In genomic region chr19:55257461-55258411, GRCh38 we compare ENCODE assay signal across 8 cellular contexts. TPM values are rescaled to one million over a fixed set of nuclear protein-coding genes. Genes with fewer than 3 reads are reported as not detected.
A peak's percentile ranks its signal among the peaks of the same experiment; 100 is the strongest.
DNase-seq lines count a peak whose midpoint lies in the region; TF ChIP-seq lines count a peak whose summit lies in the region.

No MANE protein-coding gene starts in this region.

- H3K36me3 ChIP-seq in iPS-18a (ENCODE audit: control insufficient read depth, low read depth, low read length) (no peaks in the 10 kb centered on the region), smooth muscle cell (ENCODE audit: low read depth) (no peaks in the 10 kb centered on the region)

- H3K27me3 ChIP-seq in iPS-18a (ENCODE audit: control insufficient read depth, insufficient read depth, low read length) (no peaks in the 10 kb centered on the region), smooth muscle cell (ENCODE audit: low read depth) (no peaks in the 10 kb centered on the region)

- no peak overlapping the region for H3K27ac ChIP-seq in iPS-18a (ENCODE audit: low read length)
- peak overlapping the region; percentile 55 for H3K27ac ChIP-seq in smooth muscle cell (ENCODE audit: low read depth)

- peak overlapping the region; percentile 100 for H3K4me2 ChIP-seq in smooth muscle cell

- peaks cover 12% of the 10 kb centered on the region for H3K4me1 ChIP-seq in iPS-18a (ENCODE audit: control insufficient read depth, low read depth, low read length)
- H3K4me1 ChIP-seq in smooth muscle cell (ENCODE audit: low read depth), result peaks cover 33% of the 10 kb centered on the region

- no peak for TF ChIP-seq CTCF in smooth muscle cell (IDR thresholded peaks at IDR 0.05; ENCODE audit: borderline replicate concordance, insufficient read depth, poor library complexity, severe bottlenecking)

- H3K27ac Mint-ChIP-seq in activated T-helper 2 cell treated with anti-CD3 and anti-CD28 coated beads, Interferon-gamma antibody, Interleukin-2, Interleukin-4, amounts not matched to agents 10 μg/mL and 5 μg/mL and 100 μg/mL, durations not matched to agents 14 hours and 24 hours and 36 hours, result peak overlapping the region; percentile 94

- H3K4me3 Mint-ChIP-seq in activated T-helper 2 cell treated with anti-CD3 and anti-CD28 coated beads, Interferon-gamma antibody, Interleukin-2, Interleukin-4, amounts not matched to agents 10 μg/mL and 5 μg/mL and 100 μg/mL, durations not matched to agents 14 hours and 24 hours and 36 hours (ENCODE audit: low read depth), result peak overlapping the region; percentile 92

- peaks cover 16% of the 10 kb centered on the region for H3F3A ChIP-seq in smooth muscle cell (ENCODE audit: low read depth)

- H3K36me3 Mint-ChIP-seq in activated T-helper 2 cell treated with anti-CD3 and anti-CD28 coated beads, Interferon-gamma antibody, Interleukin-2, Interleukin-4, amounts not matched to agents 10 μg/mL and 5 μg/mL and 100 μg/mL, durations not matched to agents 14 hours and 24 hours and 36 hours (ENCODE audit: low read depth), result peaks cover 46% of the 10 kb centered on the region

- WGBS in smooth muscle cell (ENCODE audit: low lambda C conversion rate), result 14% methylated on average over 32 of the region's 49 CpGs

- H2AFZ ChIP-seq in smooth muscle cell (ENCODE audit: low read depth), result no peak overlapping the region

- H3K9me3 ChIP-seq in iPS-18a (ENCODE audit: control insufficient read depth, low read depth, low read length) (no peaks in the 10 kb centered on the region), smooth muscle cell (replicated peaks; ENCODE audit: low read depth) (no peaks in the 10 kb centered on the region)

- H3K79me2 ChIP-seq in smooth muscle cell (ENCODE audit: low read depth), result peaks cover 55% of the 10 kb centered on the region

- H3K9me3 Mint-ChIP-seq in activated T-helper 2 cell treated with anti-CD3 and anti-CD28 coated beads, Interferon-gamma antibody, Interleukin-2, Interleukin-4, amounts not matched to agents 10 μg/mL and 5 μg/mL and 100 μg/mL, durations not matched to agents 14 hours and 24 hours and 36 hours, result no peaks in the 10 kb centered on the region

- H3K9ac ChIP-seq in iPS-18a (ENCODE audit: low read length) (peak overlapping the region; percentile 48), smooth muscle cell (ENCODE audit: low read depth) (peak overlapping the region; percentile 77)

- peaks cover 55% of the 10 kb centered on the region for H4K20me1 ChIP-seq in smooth muscle cell (ENCODE audit: low read depth)

- intact Hi-C loops in activated T-helper 2 cell treated with anti-CD3 and anti-CD28 coated beads, Interferon-gamma antibody, Interleukin-2, Interleukin-4, amounts not matched to agents 10 μg/mL and 5 μg/mL and 100 μg/mL, durations not matched to agents 14 hours and 24 hours and 36 hours (cut with micrococcal nuclease), result loop anchor here (2.0 to 10.0 kb wide), 5 partner anchors 80 to 1053 kb away; partner anchors contain the start of genes CCDC106, PPP1R12C, RPS9 and ZNF580

- DNase-seq in M059J (ENCODE audit: low read depth), result peak; percentile 18
- DNase-seq in activated T-helper 2 cell treated with anti-CD3 and anti-CD28 coated beads, Interferon-gamma antibody, Interleukin-2, Interleukin-4, amounts not matched to agents 10 μg/mL and 5 μg/mL and 100 μg/mL, durations not matched to agents 14 hours and 24 hours and 36 hours (ENCODE audit: low spot score), result no peak
- DNase-seq in smooth muscle cell (lab: John Stamatoyannopoulos, UW; ENCODE audit: unreplicated experiment), result no peak
- no peak for DNase-seq in GOT3 (lab: John Stamatoyannopoulos, UW)
- DNase-seq in NCI-H2196 treated with DMSO at 0.1 percent for 48 hours (lab: John Stamatoyannopoulos, UW; ENCODE audit: unreplicated experiment), result no peak
- DNase-seq in amniotic stem cell (lab: John Stamatoyannopoulos, UW), result no peak

- peaks cover 55% of the 10 kb centered on the region for H3K4me1 Mint-ChIP-seq in activated T-helper 2 cell treated with anti-CD3 and anti-CD28 coated beads, Interferon-gamma antibody, Interleukin-2, Interleukin-4, amounts not matched to agents 10 μg/mL and 5 μg/mL and 100 μg/mL, durations not matched to agents 14 hours and 24 hours and 36 hours (ENCODE audit: low read depth)

- peak overlapping the region; percentile 92 for H3K4me3 ChIP-seq in GM08714 (ENCODE audit: low read length)
- peak overlapping the region; percentile 79 for H3K4me3 ChIP-seq in iPS-18a (ENCODE audit: low read length)
- H3K4me3 ChIP-seq in smooth muscle cell, result peak overlapping the region; percentile 90

- no peaks in the 10 kb centered on the region for H3K27me3 Mint-ChIP-seq in activated T-helper 2 cell treated with anti-CD3 and anti-CD28 coated beads, Interferon-gamma antibody, Interleukin-2, Interleukin-4, amounts not matched to agents 10 μg/mL and 5 μg/mL and 100 μg/mL, durations not matched to agents 14 hours and 24 hours and 36 hours (ENCODE audit: low read depth)

RNA-seq across cellular contexts. Expression of gene PPP6R1, which starts 1.1 kb away (rescaled TPM):
- 23.9 and 48.8 TPM in 2 replicates for total RNA-seq in M059J (2014; rRNA removed; shearing (Covaris generic))
- 180 and 183 TPM in 2 replicates for total RNA-seq in activated T-helper 2 cell treated with anti-CD3 and anti-CD28 coated beads, Interferon-gamma antibody, Interleukin-2, Interleukin-4, amounts not matched to agents 10 μg/mL and 5 μg/mL and 100 μg/mL, durations not matched to agents 14 hours and 24 hours and 36 hours
- 26.7 and 31.1 TPM in 2 replicates for total RNA-seq in smooth muscle cell
- 58.0 and 59.9 TPM in 2 replicates for polyA plus RNA-seq in smooth muscle cell

RNA-seq across cellular contexts. Expression of gene HSPBP1, which starts 22.2 kb away (rescaled TPM):
- total RNA-seq in M059J (2014; rRNA removed; shearing (Covaris generic)), result 25.5 and 37.2 TPM in 2 replicates
- total RNA-seq in activated T-helper 2 cell treated with anti-CD3 and anti-CD28 coated beads, Interferon-gamma antibody, Interleukin-2, Interleukin-4, amounts not matched to agents 10 μg/mL and 5 μg/mL and 100 μg/mL, durations not matched to agents 14 hours and 24 hours and 36 hours, result 59.0 and 59.3 TPM in 2 replicates
- total RNA-seq in smooth muscle cell, result 21.5 and 22.1 TPM in 2 replicates
- 66.5 and 80.0 TPM in 2 replicates for polyA plus RNA-seq in smooth muscle cell

RNA-seq across cellular contexts. Expression of gene BRSK1, which starts 26.1 kb away (rescaled TPM):
- 0.17 and 2.7 TPM in 2 replicates for total RNA-seq in M059J (2014; rRNA removed; shearing (Covaris generic))
- total RNA-seq in activated T-helper 2 cell treated with anti-CD3 and anti-CD28 coated beads, Interferon-gamma antibody, Interleukin-2, Interleukin-4, amounts not matched to agents 10 μg/mL and 5 μg/mL and 100 μg/mL, durations not matched to agents 14 hours and 24 hours and 36 hours, result 5.8 and 6.0 TPM in 2 replicates
- total RNA-seq in smooth muscle cell, result 5.0 and 10.4 TPM in 2 replicates
- 3.0 and 3.3 TPM in 2 replicates for polyA plus RNA-seq in smooth muscle cell

RNA-seq across cellular contexts. Expression of gene TMEM86B, which starts 29.2 kb away (rescaled TPM):
- 1.2 and 1.7 TPM in 2 replicates for total RNA-seq in M059J (2014; rRNA removed; shearing (Covaris generic))
- 6.0 and 6.7 TPM in 2 replicates for total RNA-seq in activated T-helper 2 cell treated with anti-CD3 and anti-CD28 coated beads, Interferon-gamma antibody, Interleukin-2, Interleukin-4, amounts not matched to agents 10 μg/mL and 5 μg/mL and 100 μg/mL, durations not matched to agents 14 hours and 24 hours and 36 hours
- 1.7 and 2.1 TPM in 2 replicates for total RNA-seq in smooth muscle cell
- polyA plus RNA-seq in smooth muscle cell, result 2.6 and 3.3 TPM in 2 replicates

RNA-seq across cellular contexts. Expression of gene PTPRH, which starts 48.4 kb away (rescaled TPM):
- total RNA-seq in M059J (2014; rRNA removed; shearing (Covaris generic)), result 0.79 and 1.5 TPM in 2 replicates
- not detected in 2 replicates for total RNA-seq in activated T-helper 2 cell treated with anti-CD3 and anti-CD28 coated beads, Interferon-gamma antibody, Interleukin-2, Interleukin-4, amounts not matched to agents 10 μg/mL and 5 μg/mL and 100 μg/mL, durations not matched to agents 14 hours and 24 hours and 36 hours
- 0.18 and 0.31 TPM in 2 replicates for total RNA-seq in smooth muscle cell
- 0.46 TPM in 1 of 2 replicates, not detected in the other for polyA plus RNA-seq in smooth muscle cell
